In genomic region chr7:43735802-43736603, GRCh38 we compare ENCODE assay signal across 9 cellular contexts. TPM values are rescaled to one million over a fixed set of nuclear protein-coding genes. Genes with fewer than 3 reads are reported as not detected.
DNase-seq lines count a peak whose midpoint lies in the region; ATAC-seq and TF ChIP-seq lines count a peak whose summit lies in the region.
"Had no signal": no experiment of that assay in that cellular context is flagged by ENCODE, and none has a peak within 500 bp of the region (broad histone marks: within the 10 kb centered on the region; RNA-seq: fewer than 3 reads in every experiment).

No MANE protein-coding gene starts in this region.

- H3K36me3 ChIP-seq in parathyroid adenoma (ENCODE audit: control insufficient read depth, insufficient read depth, low read length) (no peaks in the 10 kb centered on the region), neural progenitor cell (no peaks in the 10 kb centered on the region)

- H3K4me1 ChIP-seq in parathyroid adenoma (no peaks in the 10 kb centered on the region), neural progenitor cell (no peaks in the 10 kb centered on the region)

- peaks cover 7% of the 10 kb centered on the region for H3F3A ChIP-seq in neural progenitor cell (ENCODE audit: low read depth)

- no peak overlapping the region for H3K4me2 ChIP-seq in parathyroid adenoma (ENCODE audit: low read length)
- H3K4me2 ChIP-seq in neural progenitor cell, result no peak overlapping the region

- no peaks in the 10 kb centered on the region for H4K20me1 ChIP-seq in neural progenitor cell (ENCODE audit: low read depth)

- H3K27ac Mint-ChIP-seq in neural progenitor cell, result no peak overlapping the region
- H3K27ac Mint-ChIP-seq: nephron had no signal

- no peaks in the 10 kb centered on the region for H3K27me3 ChIP-seq in parathyroid adenoma (ENCODE audit: control insufficient read depth, insufficient read depth, low read length)
- H3K27me3 ChIP-seq in neural progenitor cell, result no peaks in the 10 kb centered on the region

- peaks cover 16% of the 10 kb centered on the region for H3K4me1 Mint-ChIP-seq in neural progenitor cell

- no peaks in the 10 kb centered on the region for H3K36me3 Mint-ChIP-seq in neural progenitor cell
- H3K36me3 Mint-ChIP-seq: IgD-negative memory B cell had no signal

- peak overlapping the region; percentile 38 for H2AFZ ChIP-seq in parathyroid adenoma
- no peak overlapping the region for H2AFZ ChIP-seq in neural progenitor cell (replicated peaks)

- TF ChIP-seq CTCF in parathyroid adenoma (IDR thresholded peaks at IDR 0.05) (no peak), neural progenitor cell (IDR thresholded peaks at IDR 0.05) (no peak)

- H3K9me3 ChIP-seq in parathyroid adenoma (ENCODE audit: control insufficient read depth, low read length), result no peaks in the 10 kb centered on the region
- no peaks in the 10 kb centered on the region for H3K9me3 ChIP-seq in neural progenitor cell (ENCODE audit: low read depth)

- DNase-seq in OCI-M1 (lab: John Stamatoyannopoulos, UW) (peak; percentile 74), NCI-H146 (lab: John Stamatoyannopoulos, UW) (no peak), DMS153 (lab: John Stamatoyannopoulos, UW) (no peak), neural progenitor cell (ENCODE audit: low spot score) (no peak)

- H3K9ac ChIP-seq in parathyroid adenoma (no peak overlapping the region), neural progenitor cell (no peak overlapping the region)

- H3K4me3 Mint-ChIP-seq in neural progenitor cell, result no peak overlapping the region
- H3K4me3 Mint-ChIP-seq: IgD-negative memory B cell, nephron had no signal

- no peaks in the 10 kb centered on the region for H3K27me3 Mint-ChIP-seq in neural progenitor cell (ENCODE audit: insufficient read depth, low read depth)

- H3K4me3 ChIP-seq in parathyroid adenoma (ENCODE audit: low read depth, low read length) (no peak overlapping the region), neural progenitor cell (no peak overlapping the region)

- peak; percentile 72 for ATAC-seq in GM18907 (IDR thresholded peaks at IDR 0.05; ENCODE audit: unreplicated experiment)
- peak; percentile 70 for ATAC-seq in HG02678 (IDR thresholded peaks at IDR 0.05; ENCODE audit: unreplicated experiment)

- H3K9me3 Mint-ChIP-seq in neural progenitor cell, result no peaks in the 10 kb centered on the region
- H3K9me3 Mint-ChIP-seq: IgD-negative memory B cell, nephron had no signal

- H3K79me2 ChIP-seq in parathyroid adenoma, result no peaks in the 10 kb centered on the region
- no peaks in the 10 kb centered on the region for H3K79me2 ChIP-seq in neural progenitor cell (ENCODE audit: low read depth)

- H3K27ac ChIP-seq in parathyroid adenoma (no peak overlapping the region), neural progenitor cell (no peak overlapping the region)

RNA-seq across cellular contexts. Expression of gene COA1, which starts 6.7 kb away (rescaled TPM):
- total RNA-seq in neural progenitor cell (ENCODE audit: low replicate concordance), result 171 and 192 TPM in 2 replicates

RNA-seq across cellular contexts. Expression of gene BLVRA, which starts 22.5 kb away (rescaled TPM):
- 24.6 and 27.9 TPM in 2 replicates for total RNA-seq in neural progenitor cell (ENCODE audit: low replicate concordance)
